ENCODE assay signal across 16 cellular contexts in the genomic region with DNA sequence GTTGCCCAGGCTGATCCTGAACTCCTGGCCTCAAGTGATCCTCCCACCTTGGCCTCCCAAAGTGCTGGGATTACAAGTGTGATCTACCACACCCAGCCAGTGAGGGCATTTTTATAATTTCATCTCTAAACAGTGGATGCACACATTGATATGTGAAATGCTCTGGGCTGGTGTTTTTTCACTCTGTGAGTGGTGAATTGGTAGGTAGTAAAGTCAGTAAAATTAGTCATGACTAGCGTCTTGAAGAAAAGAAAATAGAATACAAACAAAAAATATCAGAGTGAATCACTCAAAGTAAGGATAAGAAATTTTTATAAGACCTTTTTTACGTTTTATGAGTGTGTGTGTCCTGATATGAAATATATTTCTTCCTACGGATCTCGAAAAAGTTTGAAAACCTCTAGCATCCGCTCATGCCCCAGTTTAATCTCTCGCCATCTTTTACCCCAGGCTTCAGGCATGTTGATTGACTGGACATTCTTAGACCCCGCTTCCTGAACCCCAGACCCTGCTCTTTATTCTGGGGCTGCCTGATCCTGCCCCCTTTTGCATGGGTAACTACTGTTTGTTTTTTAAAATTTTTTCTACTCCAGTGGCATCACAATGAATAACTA. TPM values are rescaled to one million over a fixed set of nuclear protein-coding genes. Genes with fewer than 3 reads are reported as not detected.
DNase-seq lines count a peak whose midpoint lies in the region; ATAC-seq and TF ChIP-seq lines count a peak whose summit lies in the region.
"Had no signal": no experiment of that assay in that cellular context is flagged by ENCODE, and none has a peak within 500 bp of the region (broad histone marks: within the 10 kb centered on the region; RNA-seq: fewer than 3 reads in every experiment).

No MANE protein-coding gene starts in this region.

- H3K27me3 ChIP-seq in CD4-positive, alpha-beta T cell (ENCODE audit: control insufficient read depth, insufficient read depth, low read length) = no peaks in the 10 kb centered on the region
- no peaks in the 10 kb centered on the region for H3K27me3 ChIP-seq in breast epithelium
- H3K27me3 ChIP-seq: MG63 had no signal

- TF ChIP-seq CTCF in CD14-positive monocyte (IDR thresholded peaks at IDR 0.05) (no peak), breast epithelium (IDR thresholded peaks at IDR 0.05) (no peak)
- TF ChIP-seq CTCF in CD4-positive, alpha-beta T cell (IDR thresholded peaks at IDR 0.05) = no peak

- no peak for TF ChIP-seq POLR2A in breast epithelium (IDR thresholded peaks at IDR 0.05)

- H3K9me3 Mint-ChIP-seq in CD14-positive monocyte = no peaks in the 10 kb centered on the region
- no peaks in the 10 kb centered on the region for H3K9me3 Mint-ChIP-seq in CD4-positive, alpha-beta T cell
- H3K9me3 Mint-ChIP-seq in activated T-helper 1 cell treated with anti-CD3 and anti-CD28 coated beads, Interleukin-12 subunit alpha, Interleukin-12 subunit beta, Interleukin-2, Interleukin-4 antibody, amounts not matched to agents 30 ng/mL and 10 ng/mL and 1 ng/mL, durations not matched to agents 14 hours and 24 hours and 36 hours = no peaks in the 10 kb centered on the region
- H3K9me3 Mint-ChIP-seq in naive thymus-derived CD8-positive, alpha-beta T cell = no peaks in the 10 kb centered on the region

- H3K9me3 ChIP-seq in CD4-positive, alpha-beta T cell (ENCODE audit: control insufficient read depth, low read length) = no peaks in the 10 kb centered on the region
- no peaks in the 10 kb centered on the region for H3K9me3 ChIP-seq in breast epithelium
- H3K9me3 ChIP-seq: Caco-2, HAP-1, MG63 had no signal

- peaks cover 0 to 1% (median 0%) of the 10 kb centered on the region in 3 donors for H3K27me3 Mint-ChIP-seq in CD14-positive monocyte (ENCODE audit: low read depth in 3 of 3)
- H3K27me3 Mint-ChIP-seq in CD4-positive, alpha-beta T cell = no peaks in the 10 kb centered on the region
- H3K27me3 Mint-ChIP-seq in activated T-helper 1 cell treated with anti-CD3 and anti-CD28 coated beads, Interleukin-12 subunit alpha, Interleukin-12 subunit beta, Interleukin-2, Interleukin-4 antibody, amounts not matched to agents 30 ng/mL and 10 ng/mL and 1 ng/mL, durations not matched to agents 14 hours and 24 hours and 36 hours (ENCODE audit: insufficient read depth) = no peaks in the 10 kb centered on the region
- no peaks in the 10 kb centered on the region for H3K27me3 Mint-ChIP-seq in naive thymus-derived CD8-positive, alpha-beta T cell

- H3K36me3 ChIP-seq in breast epithelium = no peaks in the 10 kb centered on the region
- H3K36me3 ChIP-seq: HAP-1, MG63 had no signal

- no peak overlapping the region for H3K4me3 ChIP-seq in breast epithelium
- H3K4me3 ChIP-seq: HAP-1, MG63 had no signal

- H3K4me1 ChIP-seq in breast epithelium = no peaks in the 10 kb centered on the region
- H3K4me1 ChIP-seq: Caco-2, HAP-1 had no signal

- CTCF ChIA-PET in CD4-positive, alpha-beta T cell (lab: Charles Lee) = no interaction called here

- no peak overlapping the region for H3K27ac ChIP-seq in CD4-positive, alpha-beta T cell (ENCODE audit: low read depth, low read length)
- H3K27ac ChIP-seq in breast epithelium = no peak overlapping the region
- H3K27ac ChIP-seq: KMS-11 had no signal

- DNase-seq in CD14-positive monocyte (ENCODE audit: low spot score) (no peak), breast epithelium (ENCODE audit: low spot score in 2 of 2) (no peak), medulla oblongata (ENCODE audit: extremely low spot score) (no peak)
- DNase-seq in CD4-positive, alpha-beta T cell = no peak
- DNase-seq in activated T-helper 1 cell treated with anti-CD3 and anti-CD28 coated beads, Interleukin-12 subunit alpha, Interleukin-12 subunit beta, Interleukin-2, Interleukin-4 antibody, amounts not matched to agents 30 ng/mL and 10 ng/mL and 1 ng/mL, durations not matched to agents 14 hours and 24 hours and 36 hours (ENCODE audit: low spot score) = no peak
- no peak for DNase-seq in naive thymus-derived CD8-positive, alpha-beta T cell
- DNase-seq: Caco-2, MG63, NCI-H1092 treated with DMSO at 0.1 percent for 48 hours, NCI-H187, NCI-H2171 treated with DMSO at 0.1 percent for 48 hours, NCI-H774 had no signal

- intact Hi-C loops in CD14-positive monocyte (cut with micrococcal nuclease) = no loop called here
- intact Hi-C loops in CD4-positive, alpha-beta T cell (cut with DNase I, micrococcal nuclease) = no loop called here
- intact Hi-C loops in activated T-helper 1 cell treated with anti-CD3 and anti-CD28 coated beads, Interleukin-12 subunit alpha, Interleukin-12 subunit beta, Interleukin-2, Interleukin-4 antibody, amounts not matched to agents 30 ng/mL and 10 ng/mL and 1 ng/mL, durations not matched to agents 14 hours and 24 hours and 36 hours (cut with micrococcal nuclease) = no loop called here
- intact Hi-C loops in breast epithelium (cut with DNase I; ENCODE audit: low total_unique reads) = no loop called here

- no peak for ATAC-seq in CD4-positive, alpha-beta T cell (ENCODE audit: poor library complexity)
- ATAC-seq in naive thymus-derived CD8-positive, alpha-beta T cell = no peak
- no peak for ATAC-seq in GM19467 (IDR thresholded peaks at IDR 0.05; ENCODE audit: unreplicated experiment)
- ATAC-seq: HepG2 had no signal

- POLR2A ChIA-PET in CD4-positive, alpha-beta T cell (lab: Charles Lee) = no interaction called here
- POLR2A ChIA-PET in naive thymus-derived CD8-positive, alpha-beta T cell (lab: Charles Lee) = no interaction called here

- peaks cover 26% of the 10 kb centered on the region for H3K4me1 Mint-ChIP-seq in CD14-positive monocyte
- peaks cover 75% of the 10 kb centered on the region for H3K4me1 Mint-ChIP-seq in CD4-positive, alpha-beta T cell (ENCODE audit: low read depth)
- peaks cover 32% of the 10 kb centered on the region for H3K4me1 Mint-ChIP-seq in activated T-helper 1 cell treated with anti-CD3 and anti-CD28 coated beads, Interleukin-12 subunit alpha, Interleukin-12 subunit beta, Interleukin-2, Interleukin-4 antibody, amounts not matched to agents 30 ng/mL and 10 ng/mL and 1 ng/mL, durations not matched to agents 14 hours and 24 hours and 36 hours (ENCODE audit: low read depth)
- H3K4me1 Mint-ChIP-seq in naive thymus-derived CD8-positive, alpha-beta T cell = peaks cover 30 to 77% (median 71%) of the 10 kb centered on the region in 4 donors

- peaks cover 35 to 67% of the 10 kb centered on the region in 2 donors for H3K36me3 Mint-ChIP-seq in CD14-positive monocyte
- peaks cover 63% of the 10 kb centered on the region for H3K36me3 Mint-ChIP-seq in CD4-positive, alpha-beta T cell (ENCODE audit: low read depth)
- H3K36me3 Mint-ChIP-seq in activated T-helper 1 cell treated with anti-CD3 and anti-CD28 coated beads, Interleukin-12 subunit alpha, Interleukin-12 subunit beta, Interleukin-2, Interleukin-4 antibody, amounts not matched to agents 30 ng/mL and 10 ng/mL and 1 ng/mL, durations not matched to agents 14 hours and 24 hours and 36 hours (ENCODE audit: low read depth) = peaks cover 19% of the 10 kb centered on the region
- H3K36me3 Mint-ChIP-seq in naive thymus-derived CD8-positive, alpha-beta T cell = peaks cover 0 to 39% (median 8%) of the 10 kb centered on the region in 3 donors

- H3K4me3 Mint-ChIP-seq in CD14-positive monocyte = no peak overlapping the region
- H3K4me3 Mint-ChIP-seq in CD4-positive, alpha-beta T cell = no peak overlapping the region
- H3K4me3 Mint-ChIP-seq in activated T-helper 1 cell treated with anti-CD3 and anti-CD28 coated beads, Interleukin-12 subunit alpha, Interleukin-12 subunit beta, Interleukin-2, Interleukin-4 antibody, amounts not matched to agents 30 ng/mL and 10 ng/mL and 1 ng/mL, durations not matched to agents 14 hours and 24 hours and 36 hours = no peak overlapping the region
- peak overlapping the region in 1 of 10 donors; percentile 8 for H3K4me3 Mint-ChIP-seq in naive thymus-derived CD8-positive, alpha-beta T cell

- peak overlapping the region in 5 of 7 donors; percentile 9 to 56 (median 46) for H3K27ac Mint-ChIP-seq in CD14-positive monocyte
- peak overlapping the region; percentile 73 for H3K27ac Mint-ChIP-seq in CD4-positive, alpha-beta T cell
- peak overlapping the region; percentile 67 for H3K27ac Mint-ChIP-seq in activated T-helper 1 cell treated with anti-CD3 and anti-CD28 coated beads, Interleukin-12 subunit alpha, Interleukin-12 subunit beta, Interleukin-2, Interleukin-4 antibody, amounts not matched to agents 30 ng/mL and 10 ng/mL and 1 ng/mL, durations not matched to agents 14 hours and 24 hours and 36 hours
- H3K27ac Mint-ChIP-seq in naive thymus-derived CD8-positive, alpha-beta T cell = peak overlapping the region; percentile 15 to 85 (median 73)

RNA-seq across cellular contexts. Expression of a gene that starts 14.0 kb away (rescaled TPM):
- 100 to 1,000 TPM; 240 to 296 TPM for polyA plus RNA-seq in CD14-positive monocyte
- total RNA-seq in CD4-positive, alpha-beta T cell = 10 to 100 TPM; 31.3 to 32.8 TPM
- total RNA-seq in activated T-helper 1 cell treated with anti-CD3 and anti-CD28 coated beads, Interleukin-12 subunit alpha, Interleukin-12 subunit beta, Interleukin-2, Interleukin-4 antibody, amounts not matched to agents 30 ng/mL and 10 ng/mL and 1 ng/mL, durations not matched to agents 14 hours and 24 hours and 36 hours = 49.5 and 53.6 TPM in 2 replicates
- 10 to 100 TPM; 51.6 to 53.4 TPM for total RNA-seq in naive thymus-derived CD8-positive, alpha-beta T cell
- 100 to 1,000 TPM; 131 to 151 (median 132) TPM for polyA plus RNA-seq in naive thymus-derived CD8-positive, alpha-beta T cell
- total RNA-seq in breast epithelium = 10 to 100 TPM; 26.9 to 38.9 (median 36.4) TPM

RNA-seq across cellular contexts. Expression of a gene that starts 14.3 kb away (rescaled TPM):
- polyA plus RNA-seq in CD14-positive monocyte = 1 to 10 TPM; 9.3 to 9.8 TPM
- total RNA-seq in CD4-positive, alpha-beta T cell = 10 to 100 TPM; 45.3 to 46.5 TPM
- total RNA-seq in activated T-helper 1 cell treated with anti-CD3 and anti-CD28 coated beads, Interleukin-12 subunit alpha, Interleukin-12 subunit beta, Interleukin-2, Interleukin-4 antibody, amounts not matched to agents 30 ng/mL and 10 ng/mL and 1 ng/mL, durations not matched to agents 14 hours and 24 hours and 36 hours = 7.1 and 9.2 TPM in 2 replicates
- 10 to 100 TPM; 79.5 to 85.3 TPM for total RNA-seq in naive thymus-derived CD8-positive, alpha-beta T cell
- 10 to 100 TPM; 43.0 to 67.5 (median 55.4) TPM for polyA plus RNA-seq in naive thymus-derived CD8-positive, alpha-beta T cell
- total RNA-seq in breast epithelium = 10 to 100 TPM; 21.8 to 27.9 (median 27.7) TPM
